ENCODE assay signal across 1 cellular context in genomic region chr3:141680620-141681389, GRCh38.
TF ChIP-seq lines count a peak whose summit lies in the region.

No MANE protein-coding gene starts in this region.

TF ChIP-seq in IMR-90, 13 proteins besides CTCF, POLR2A, EP300 and RAD21:
- TF ChIP-seq ELK1 (IDR thresholded peaks at IDR 0.05; ENCODE audit: borderline replicate concordance, low read depth, low read length), result no peak
- TF ChIP-seq FOS (IDR thresholded peaks at IDR 0.05; ENCODE audit: low read depth, low read length), result no peak
- no peak for TF ChIP-seq SMC3 (IDR thresholded peaks at IDR 0.05; ENCODE audit: low read depth, low read length)
- TF ChIP-seq BHLHE40 (IDR thresholded peaks at IDR 0.05; ENCODE audit: low read depth, low read length), result no peak
- TF ChIP-seq MAZ (IDR thresholded peaks at IDR 0.05; ENCODE audit: borderline replicate concordance, low read depth, low read length), result no peak
- no peak for TF ChIP-seq RFX5 (IDR thresholded peaks at IDR 0.05; ENCODE audit: low read depth, low read length)
- TF ChIP-seq USF2 (IDR thresholded peaks at IDR 0.05; ENCODE audit: low read depth, low read length), result no peak
